In the genomic region with DNA sequence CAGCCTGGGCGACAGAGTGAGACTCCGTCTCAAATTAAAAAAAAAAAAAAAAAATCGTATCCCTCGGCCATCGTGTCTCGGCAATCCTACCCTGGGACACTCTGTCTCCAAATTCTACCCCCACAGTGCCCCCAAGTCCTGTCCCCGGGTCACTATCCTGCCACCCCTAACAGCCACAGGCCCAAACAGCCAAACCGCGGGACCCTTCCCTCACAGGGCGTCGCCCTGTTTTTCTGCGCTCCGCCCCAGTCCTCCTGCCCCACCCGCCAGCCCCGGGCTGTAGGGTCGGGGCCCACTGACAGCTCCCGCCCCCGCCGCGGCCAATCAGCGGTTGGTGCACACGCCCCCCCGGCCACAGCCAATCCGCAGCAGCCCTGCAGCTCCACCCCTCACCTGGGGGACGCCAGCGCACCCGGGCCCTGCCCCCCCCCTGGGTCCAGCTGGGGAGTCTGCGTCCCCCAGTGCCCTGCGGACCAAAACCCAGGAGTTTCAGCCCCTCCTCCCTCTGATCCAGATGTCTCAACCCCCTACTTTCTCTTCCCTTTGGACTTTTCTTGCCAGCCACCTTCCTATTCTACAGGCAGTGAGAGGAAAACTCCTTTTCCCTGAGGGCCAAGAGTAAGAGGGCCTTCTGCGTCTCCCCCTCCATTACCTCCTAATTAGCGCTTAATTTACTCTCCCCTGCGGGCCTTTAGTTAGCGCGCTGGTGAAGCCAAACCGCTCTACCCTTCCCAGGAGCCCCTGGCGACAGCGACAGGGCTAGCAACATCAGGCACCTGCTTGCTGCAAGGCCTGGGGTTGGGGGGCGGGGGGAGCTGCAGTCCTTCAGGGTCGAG, we compare ENCODE assay signal across 1 cellular context.
TF ChIP-seq lines count a peak whose summit lies in the region.

No MANE protein-coding gene starts in this region.

TF ChIP-seq in A549, 52 proteins besides CTCF, POLR2A, EP300 and RAD21:
- no peak for TF ChIP-seq RNF2 (IDR thresholded peaks at IDR 0.05; ENCODE audit: borderline replicate concordance, low read depth)
- TF ChIP-seq, protein P1, sequence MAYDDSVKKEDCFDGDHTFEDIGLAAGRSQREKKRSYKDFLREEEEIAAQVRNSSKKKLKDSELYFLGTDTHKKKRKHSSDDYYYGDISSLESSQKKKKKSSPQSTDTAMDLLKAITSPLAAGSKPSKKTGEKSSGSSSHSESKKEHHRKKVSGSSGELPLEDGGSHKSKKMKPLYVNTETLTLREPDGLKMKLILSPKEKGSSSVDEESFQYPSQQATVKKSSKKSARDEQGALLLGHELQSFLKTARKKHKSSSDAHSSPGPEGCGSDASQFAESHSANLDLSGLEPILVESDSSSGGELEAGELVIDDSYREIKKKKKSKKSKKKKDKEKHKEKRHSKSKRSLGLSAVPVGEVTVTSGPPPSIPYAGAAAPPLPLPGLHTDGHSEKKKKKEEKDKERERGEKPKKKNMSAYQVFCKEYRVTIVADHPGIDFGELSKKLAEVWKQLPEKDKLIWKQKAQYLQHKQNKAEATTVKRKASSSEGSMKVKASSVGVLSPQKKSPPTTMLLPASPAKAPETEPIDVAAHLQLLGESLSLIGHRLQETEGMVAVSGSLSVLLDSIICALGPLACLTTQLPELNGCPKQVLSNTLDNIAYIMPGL (CRISPR knock-in tag; IDR thresholded peaks at IDR 0.05; ENCODE audit: borderline replicate concordance): no peak
